In the genomic region with DNA sequence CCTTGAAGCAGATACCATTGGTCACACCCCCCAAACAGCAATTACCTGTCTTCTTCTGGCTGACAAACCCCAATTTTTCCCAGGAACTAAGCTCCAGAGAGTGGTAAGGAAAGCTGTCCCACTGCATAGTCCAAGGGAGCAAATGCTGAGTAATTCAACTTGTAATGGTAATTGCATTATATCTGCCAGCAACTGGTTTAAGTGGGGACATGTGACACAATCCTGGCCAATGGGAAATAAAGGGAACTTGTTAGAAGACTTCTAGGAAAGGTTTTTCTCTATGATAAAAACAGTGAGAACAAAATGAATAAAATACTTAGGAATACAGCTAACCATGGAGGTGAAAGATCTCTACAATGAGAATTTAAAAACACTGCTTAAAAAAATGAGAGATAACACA, we compare ENCODE assay signal across 8 cellular contexts. TPM values are rescaled to one million over a fixed set of nuclear protein-coding genes. Genes with fewer than 3 reads are reported as not detected.
"Had no signal": no experiment of that assay in that cellular context is flagged by ENCODE, and none has a peak within 500 bp of the region (broad histone marks: within the 10 kb centered on the region; RNA-seq: fewer than 3 reads in every experiment).

No MANE protein-coding gene starts in this region.

- ATAC-seq: HepG2 had no signal

- H3K27ac ChIP-seq: HL-60 had no signal

- FAIRE-seq: HepG2 had no signal

- DNase-seq: IMR-90, KBM-7, KG1 had no signal

RNA-seq across cellular contexts. Expression of gene ISX, which starts 9.5 kb away (rescaled TPM):
- total RNA-seq: HT-29, HT1080, IMR-90 had no signal
- polyA plus RNA-seq: IgD-negative memory B cell, IMR-90 had no signal
